8 cellular contexts compared by ENCODE assay signal in genomic region chr5:14727428-14727865, GRCh38.
DNase-seq lines count a peak whose midpoint lies in the region; ATAC-seq and TF ChIP-seq lines count a peak whose summit lies in the region.

No MANE protein-coding gene starts in this region.

- peaks cover 29% of the 10 kb centered on the region for H3K4me1 Mint-ChIP-seq in HFFc6 (ENCODE audit: low read depth)

- H3K36me3 ChIP-seq in iPS-18a (ENCODE audit: control insufficient read depth, low read depth, low read length) (no peaks in the 10 kb centered on the region), smooth muscle cell (ENCODE audit: low read depth) (no peaks in the 10 kb centered on the region)

- 3% methylated on average over 7 of the region's 7 CpGs for WGBS in smooth muscle cell (ENCODE audit: low lambda C conversion rate)

- H3K27ac ChIP-seq in iPS-18a (ENCODE audit: low read length) (peak overlapping the region; percentile 92), smooth muscle cell (ENCODE audit: low read depth) (no peak overlapping the region)

- no peaks in the 10 kb centered on the region for H3K79me2 ChIP-seq in smooth muscle cell (ENCODE audit: low read depth)

- in situ Hi-C loops in astrocyte of the spinal cord (cut with HindIII; ENCODE audit: low sequenced_read_pairs) = no loop called here

- H3K27me3 Mint-ChIP-seq in HFFc6 (ENCODE audit: insufficient read depth) = peaks cover 9% of the 10 kb centered on the region

- no peaks in the 10 kb centered on the region; the same call in 1 of the 2 replicates for H3K9me3 Mint-ChIP-seq in HFFc6

- no peak overlapping the region for H3K4me3 Mint-ChIP-seq in HFFc6

- TF ChIP-seq CTCF in HFFc6 (IDR thresholded peaks at IDR 0.05) = peak; percentile 99
- peak; percentile 87 for TF ChIP-seq CTCF in astrocyte of the spinal cord (IDR thresholded peaks at IDR 0.05; ENCODE audit: low read depth, low read length)
- peak; percentile 96 for TF ChIP-seq CTCF in smooth muscle cell (IDR thresholded peaks at IDR 0.05; ENCODE audit: borderline replicate concordance, insufficient read depth, poor library complexity, severe bottlenecking)

- no peak overlapping the region for H2AFZ ChIP-seq in smooth muscle cell (ENCODE audit: low read depth)

- H3K4me1 ChIP-seq in iPS-18a (ENCODE audit: control insufficient read depth, low read depth, low read length) (peaks cover 23% of the 10 kb centered on the region), smooth muscle cell (ENCODE audit: low read depth) (peaks cover 34% of the 10 kb centered on the region)

- no peak for ATAC-seq in HG02938 (IDR thresholded peaks at IDR 0.05; ENCODE audit: unreplicated experiment)

- H3K4me3 ChIP-seq in astrocyte of the spinal cord (ENCODE audit: low read depth, low read length) = no peak overlapping the region
- H3K4me3 ChIP-seq in iPS-18a (ENCODE audit: low read length) = peak overlapping the region; percentile 36
- H3K4me3 ChIP-seq in smooth muscle cell = no peak overlapping the region

- no peaks in the 10 kb centered on the region for H3K9me3 ChIP-seq in iPS-18a (ENCODE audit: control insufficient read depth, low read depth, low read length)
- no peaks in the 10 kb centered on the region for H3K9me3 ChIP-seq in smooth muscle cell (replicated peaks; ENCODE audit: low read depth)

- H4K20me1 ChIP-seq in smooth muscle cell (ENCODE audit: low read depth) = no peaks in the 10 kb centered on the region

- no peaks in the 10 kb centered on the region for H3K27me3 ChIP-seq in iPS-18a (ENCODE audit: control insufficient read depth, insufficient read depth, low read length)
- no peaks in the 10 kb centered on the region for H3K27me3 ChIP-seq in smooth muscle cell (ENCODE audit: low read depth)

- H3K36me3 Mint-ChIP-seq in HFFc6 (ENCODE audit: low read depth) = peaks cover 11% of the 10 kb centered on the region; the same call in 1 of the 2 replicates

- H3K9ac ChIP-seq in iPS-18a (ENCODE audit: low read length) (peak overlapping the region; percentile 55), smooth muscle cell (ENCODE audit: low read depth) (no peak overlapping the region)

- H3K4me2 ChIP-seq in smooth muscle cell = peak overlapping the region; percentile 59

- H3F3A ChIP-seq in smooth muscle cell (ENCODE audit: low read depth) = no peaks in the 10 kb centered on the region

- H3K27ac Mint-ChIP-seq in HFFc6 = no peak overlapping the region

- DNase-seq in ELF-1 (ENCODE audit: low read depth, low spot score) (peak; percentile 85), HFFc6 (peak; percentile 60), NCI-H187 treated with DMSO at 0.1 percent for 48 hours (lab: John Stamatoyannopoulos, UW) (peak; percentile 76), T-helper 9 cell (peak; percentile 73), astrocyte of the spinal cord (ENCODE audit: low read depth, low spot score) (peak; percentile 88), smooth muscle cell (lab: John Stamatoyannopoulos, UW; ENCODE audit: unreplicated experiment) (peak; percentile 37)

Comparison
In these comparisons a context has a peak if more than half of its experiments do, and no peak if none do; other contexts are left out.
1. DNase-seq: peak in every context shown above with its lines; median percentile 88 in astrocyte of the spinal cord; 85 in ELF-1; 76 in NCI-H187 treated with DMSO at 0.1 percent for 48 hours; 73 in T-helper 9 cell; 60 in HFFc6; 37 in smooth muscle cell.